Comparison of ENCODE assay signal across 9 cellular contexts in the genomic region with DNA sequence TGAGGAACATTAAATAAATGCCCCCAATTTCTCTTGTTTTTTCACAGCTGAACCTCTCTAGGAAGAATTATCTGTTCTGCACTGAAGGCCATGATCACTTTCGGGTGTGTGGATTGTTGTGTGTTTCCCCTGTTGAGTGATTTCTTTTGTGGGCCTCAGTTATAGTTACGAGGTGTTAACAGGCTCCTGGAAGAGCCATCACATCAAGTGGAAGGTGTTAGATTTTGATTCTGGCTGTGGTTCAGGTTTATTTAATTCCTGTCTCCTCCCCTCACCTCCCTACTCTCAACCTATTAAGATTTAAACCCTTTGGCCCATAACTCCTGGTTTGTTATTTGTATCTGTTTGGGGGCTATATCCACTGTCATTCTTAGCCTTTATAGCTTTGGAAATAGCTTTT.
"Had no signal": no experiment of that assay in that cellular context is flagged by ENCODE, and none has a peak within 500 bp of the region (broad histone marks: within the 10 kb centered on the region; RNA-seq: fewer than 3 reads in every experiment).

No MANE protein-coding gene starts in this region.

- H3K4me1 Mint-ChIP-seq: GM23338, H9 had no signal

- H3K9me3 ChIP-seq: HAP-1 had no signal

- H3K27ac Mint-ChIP-seq: GM23338, H9, HFFc6 had no signal

- ATAC-seq: GM23338, HCT116 had no signal

- H3K36me3 ChIP-seq: HAP-1 had no signal

- DNase-seq: GM23248, GOT3, H7, H9, HCEC 1CT, HFFc6 had no signal

- H3K9me3 Mint-ChIP-seq: GM23338, H9, HFFc6 had no signal

- H3K4me3 ChIP-seq: GM23248, GM23338, HAP-1 had no signal

- H3K27ac ChIP-seq: GM23248 had no signal

- H3K4me3 Mint-ChIP-seq: GM23338, H9, HFFc6 had no signal
